22 cellular contexts compared by ENCODE assay signal in genomic region chr1:7255303-7256058, GRCh38.
DNase-seq lines count a peak whose midpoint lies in the region; ATAC-seq, FAIRE-seq and TF ChIP-seq lines count a peak whose summit lies in the region.
"Had no signal": no experiment of that assay in that cellular context is flagged by ENCODE, and none has a peak within 500 bp of the region (broad histone marks: within the 10 kb centered on the region; RNA-seq: fewer than 3 reads in every experiment).

No MANE protein-coding gene starts in this region.

- CTCF ChIA-PET in HCT116 (lab: Charles Lee) = no interaction called here

- H3K4me3 ChIP-seq in HCT116 (replicated peaks in 1 of 2; ENCODE audit: low read depth in 1 of 2, low read length in 2 of 2) = no peak overlapping the region
- no peak overlapping the region for H3K4me3 ChIP-seq in foreskin fibroblast (ENCODE audit: low read depth in 1 of 2, low read length in 2 of 2)
- no peak overlapping the region for H3K4me3 ChIP-seq in aorta (ENCODE audit: low read length in 2 of 2)
- H3K4me3 ChIP-seq: HAP-1, left lung, pancreas had no signal

- H3K27me3 ChIP-seq in HCT116 (ENCODE audit: insufficient read depth, low read length) (no peaks in the 10 kb centered on the region), aorta (ENCODE audit: control insufficient read depth in 1 of 2, insufficient read depth in 2 of 2, low read length in 1 of 2) (no peaks in the 10 kb centered on the region)
- H3K27me3 ChIP-seq: pancreas had no signal

- no peak overlapping the region for H3K9ac ChIP-seq in HCT116 (ENCODE audit: low read length)

- no peaks in the 10 kb centered on the region for H3K27me3 Mint-ChIP-seq in activated T-helper 17 cell treated with anti-CD3 and anti-CD28 coated beads, Interleukin-2, amount 50 U/mL, for 72 hours

- RAD21 ChIA-PET in HCT116 (lab: Charles Lee; ENCODE audit: low non-redundant PET in 1 of 2, low total read pairs in 2 of 2, uncharacterized antibody in 2 of 2, unreplicated experiment in 2 of 2) = no interaction called here

- no peaks in the 10 kb centered on the region for H3K36me3 Mint-ChIP-seq in activated T-helper 17 cell treated with anti-CD3 and anti-CD28 coated beads, Interleukin-2, amount 50 U/mL, for 72 hours (ENCODE audit: low read depth)

- no peak overlapping the region for H3K27ac ChIP-seq in HCT116 (ENCODE audit: low read depth, low read length)
- H3K27ac ChIP-seq in aorta (ENCODE audit: low read depth in 1 of 2, low read length in 2 of 2) = no peak overlapping the region
- H3K27ac ChIP-seq: left lung, pancreas had no signal

- H3K4me1 Mint-ChIP-seq in activated T-helper 17 cell treated with anti-CD3 and anti-CD28 coated beads, Interleukin-2, amount 50 U/mL, for 72 hours = no peaks in the 10 kb centered on the region

- no peak for TF ChIP-seq CTCF in HCT116 (IDR thresholded peaks at IDR 0.05 in 2 of 3, conservative IDR thresholded peaks at IDR 0.05 in 1 of 3; ENCODE audit: borderline replicate concordance in 1 of 3, insufficient read depth in 1 of 3, low read depth in 2 of 3, low read length in 2 of 3)
- no peak for TF ChIP-seq CTCF in foreskin fibroblast (IDR thresholded peaks at IDR 0.05; ENCODE audit: low read depth, low read length)

- DNase-seq in HCT116 (ENCODE audit: low read depth, low spot score) = no peak
- peak; percentile 57 to 60 for DNase-seq in foreskin fibroblast
- DNase-seq in aorta = no peak
- DNase-seq in NCI-H2227 treated with DMSO at 0.1 percent for 48 hours (lab: John Stamatoyannopoulos, UW) = no peak
- DNase-seq in GM12892 (ENCODE audit: insufficient read length) = no peak
- DNase-seq: activated CD8-positive, alpha-beta T cell treated with anti-CD3 and anti-CD28 coated beads for 36 hours; amygdala; Calu3; cortex of kidney; erythroblast; hypothalamus; KBM-7; left lung; NCI-H1436 treated with DMSO at 0.1 percent for 48 hours; NCI-H510A; pancreas; stimulated activated naive CD4-positive, alpha-beta T cell treated with Interleukin-2 at 50 U/mL for 16 hours had no signal

- no peaks in the 10 kb centered on the region for H3K36me3 ChIP-seq in HCT116 (ENCODE audit: control insufficient read depth in 1 of 2, insufficient read depth in 2 of 2, low read length in 2 of 2)
- no peaks in the 10 kb centered on the region for H3K36me3 ChIP-seq in aorta (ENCODE audit: control insufficient read depth in 1 of 2, insufficient read depth in 2 of 2, low read length in 1 of 2)
- H3K36me3 ChIP-seq: HAP-1, left lung, pancreas had no signal

- POLR2A ChIA-PET in HCT116 (lab: Charles Lee) = no interaction called here

- no peaks in the 10 kb centered on the region for H3K9me2 ChIP-seq in HCT116 (ENCODE audit: insufficient read depth)

- H3K4me1 ChIP-seq in HCT116 (ENCODE audit: control insufficient read depth in 1 of 2, insufficient read depth in 2 of 2, low read length in 2 of 2) = peaks cover 0 to 7% of the 10 kb centered on the region in 2 experiments; a peak in 2 of 4 replicates
- H3K4me1 ChIP-seq in aorta (ENCODE audit: control insufficient read depth in 1 of 2, insufficient read depth in 2 of 2, low read length in 2 of 2) = no peaks in the 10 kb centered on the region
- H3K4me1 ChIP-seq: left lung, pancreas had no signal

- TF ChIP-seq POLR2A in HCT116 (IDR thresholded peaks at IDR 0.05; ENCODE audit: borderline replicate concordance, extremely low read depth, insufficient read depth, insufficient read length) (no peak), GM12892 (IDR thresholded peaks at IDR 0.05; ENCODE audit: low read depth, low read length) (no peak)

- no peak for ATAC-seq in HCT116
- peak; percentile 29 for ATAC-seq in activated T-helper 17 cell treated with anti-CD3 and anti-CD28 coated beads, Interleukin-2, amount 50 U/mL, for 72 hours (replicated peaks)
- no peak for ATAC-seq in aorta (ENCODE audit: low FRiP score)
- no peak for ATAC-seq in HG03342 (IDR thresholded peaks at IDR 0.05; ENCODE audit: unreplicated experiment)
- ATAC-seq: activated CD8-positive, alpha-beta T cell treated with anti-CD3 and anti-CD28 coated beads for 36 hours; left lung; pancreas had no signal

- peak overlapping the region; percentile 35 for H3K4me2 ChIP-seq in HCT116 (ENCODE audit: low read length)

- H3K9me3 ChIP-seq in HCT116 (ENCODE audit: control insufficient read depth in 1 of 2, insufficient read depth in 1 of 2, low read depth in 1 of 2, low read length in 2 of 2) (no peaks in the 10 kb centered on the region), aorta (ENCODE audit: control insufficient read depth, low read length) (no peaks in the 10 kb centered on the region)
- H3K9me3 ChIP-seq: HAP-1, left lung, pancreas had no signal

- no peaks in the 10 kb centered on the region for H3K79me2 ChIP-seq in HCT116 (ENCODE audit: insufficient read depth, low read length)

- TF ChIP-seq RAD21 in HCT116 (IDR thresholded peaks at IDR 0.05; ENCODE audit: low read depth) = no peak

- H4K20me1 ChIP-seq in HCT116 (ENCODE audit: insufficient read depth) = no peaks in the 10 kb centered on the region

- 68 to 75% methylated on average over 13 of the region's 13 CpGs for WGBS in aorta, 2 donors

- no peaks in the 10 kb centered on the region for H3K9me3 Mint-ChIP-seq in activated T-helper 17 cell treated with anti-CD3 and anti-CD28 coated beads, Interleukin-2, amount 50 U/mL, for 72 hours
- H3K9me3 Mint-ChIP-seq: activated CD8-positive, alpha-beta T cell treated with anti-CD3 and anti-CD28 coated beads for 36 hours had no signal

- intact Hi-C loops in HCT116 (cut with micrococcal nuclease) = no loop called here
- intact Hi-C loops in aorta (cut with DNase I) = no loop called here

- peak overlapping the region; percentile 23 for H2AFZ ChIP-seq in HCT116 (ENCODE audit: low read depth, low read length, poor library complexity, severe bottlenecking)

- H3K27ac Mint-ChIP-seq in activated T-helper 17 cell treated with anti-CD3 and anti-CD28 coated beads, Interleukin-2, amount 50 U/mL, for 72 hours = no peak overlapping the region
- H3K27ac Mint-ChIP-seq: activated CD8-positive, alpha-beta T cell treated with anti-CD3 and anti-CD28 coated beads for 36 hours had no signal

- peak; percentile 100 for FAIRE-seq in A204.1 (lab: Jason Lieb, UNC)
- FAIRE-seq in GM12892 (lab: Jason Lieb, UNC) = no peak
- FAIRE-seq: pancreas, urothelium cell line had no signal

- BruUV-seq in HCT116 (replicated peaks; lab: Mats Ljungman, UMichigan) = no TSS peak

- no peak overlapping the region for H3K4me3 Mint-ChIP-seq in activated T-helper 17 cell treated with anti-CD3 and anti-CD28 coated beads, Interleukin-2, amount 50 U/mL, for 72 hours
- H3K4me3 Mint-ChIP-seq: activated CD8-positive, alpha-beta T cell treated with anti-CD3 and anti-CD28 coated beads for 36 hours had no signal

TF ChIP-seq in HCT116, 20 proteins besides CTCF, POLR2A, EP300 and RAD21 (continues in another document):
- TF ChIP-seq ATF3 (IDR thresholded peaks at IDR 0.05) (no peak), SP1 (IDR thresholded peaks at IDR 0.05; ENCODE audit: low read depth) (no peak), FOSL1 (IDR thresholded peaks at IDR 0.05; ENCODE audit: low read depth) (peak; percentile 25; the same call in 1 of the 2 replicates), MAX (IDR thresholded peaks at IDR 0.05) (no peak), REST (IDR thresholded peaks at IDR 0.05; ENCODE audit: low read depth) (no peak), EZH2 (IDR thresholded peaks at IDR 0.05) (no peak), TCF7L2 (IDR thresholded peaks at IDR 0.05; ENCODE audit: borderline replicate concordance, extremely low read depth, insufficient read depth, insufficient read length) (no peak), JUND (IDR thresholded peaks at IDR 0.05) (0 out of 2 replicates have a peak, but pooled peaks have one; percentile 23), YY1 (IDR thresholded peaks at IDR 0.05; ENCODE audit: extremely low read depth, insufficient replicate concordance, low read depth, low read length) (no peak), ZNF274 (IDR thresholded peaks at IDR 0.05; ENCODE audit: low read depth, low read length) (no peak), SRF (IDR thresholded peaks at IDR 0.05; ENCODE audit: low read depth) (no peak)

Comparison
In these comparisons a context has a peak if more than half of its experiments do, and no peak if none do; other contexts are left out.
1. DNase-seq: peak in foreskin fibroblast (2 of 2); none in HCT116 (single experiment), aorta (0 of 2), NCI-H2227 treated with DMSO at 0.1 percent for 48 hours (single experiment) and GM12892 (single experiment).